Comparison of ENCODE assay signal across 8 cellular contexts in the genomic region with DNA sequence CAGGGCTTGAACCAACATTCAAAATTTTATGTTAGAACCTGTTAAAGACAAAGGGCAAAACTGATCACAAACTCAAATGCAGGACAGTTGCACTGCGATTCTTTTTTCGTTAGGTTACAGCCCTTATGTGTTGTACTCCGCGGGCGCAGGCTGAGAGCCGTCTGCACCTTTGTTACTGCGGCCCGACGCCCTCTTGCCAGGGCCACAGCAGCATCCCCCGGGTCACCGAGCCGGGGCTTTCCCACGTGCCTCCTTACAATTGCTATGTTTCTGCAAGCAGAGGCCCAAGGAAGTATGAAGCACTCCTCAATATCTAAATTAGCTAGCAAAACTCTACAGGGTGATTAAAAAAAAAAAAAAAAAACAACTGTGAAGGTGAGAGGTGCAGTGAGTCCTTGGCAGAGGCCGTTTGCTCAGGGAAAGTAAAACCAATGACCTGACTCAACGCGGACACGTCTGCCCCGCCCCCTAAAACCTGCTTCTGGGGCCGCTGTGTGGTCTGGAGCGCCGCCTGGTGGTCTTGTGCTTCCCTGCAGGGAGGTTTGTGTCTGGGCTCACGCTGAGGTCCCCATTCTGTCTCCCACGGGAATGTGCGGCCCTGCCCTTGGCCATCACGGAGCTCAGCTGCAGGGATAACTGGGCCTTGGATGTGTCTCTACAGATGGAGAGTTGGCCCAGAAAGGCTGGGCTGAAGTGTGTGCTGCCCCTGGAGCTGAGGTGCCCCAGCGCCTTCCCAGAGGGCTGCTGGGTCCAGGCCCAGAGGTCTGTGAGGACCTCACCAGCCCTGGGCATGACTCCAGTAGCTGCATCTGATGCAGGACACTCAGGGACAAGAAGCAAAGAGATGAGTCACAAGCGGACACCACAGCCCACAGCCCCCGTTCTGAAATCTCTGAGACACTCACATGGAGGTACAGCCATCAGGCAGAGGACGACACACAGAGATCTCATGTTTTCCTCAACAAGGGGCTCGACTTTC.
DNase-seq lines count a peak whose midpoint lies in the region; ATAC-seq and TF ChIP-seq lines count a peak whose summit lies in the region.

No MANE protein-coding gene starts in this region.

- BruUV-seq in Panc1 (replicated peaks; lab: Mats Ljungman, UMichigan): no TSS peak

- H3K9me3 Mint-ChIP-seq in CD4-positive, CD25-positive, alpha-beta regulatory T cell: peaks cover 0 to 4% (median 0%) of the 10 kb centered on the region in 7 donors

- POLR2A ChIA-PET in Panc1 (lab: Charles Lee): no interaction called here

- no peaks in the 10 kb centered on the region for H3K36me3 Mint-ChIP-seq in CD4-positive, CD25-positive, alpha-beta regulatory T cell

- H3K9me3 ChIP-seq in CD4-positive, CD25-positive, alpha-beta regulatory T cell (ENCODE audit: control insufficient read depth in 2 of 2, low read length in 2 of 2): no peaks in the 10 kb centered on the region
- no peaks in the 10 kb centered on the region for H3K9me3 ChIP-seq in Panc1 (ENCODE audit: control insufficient read depth, insufficient read depth, low read depth, low read length)

- no peak overlapping the region for H3K27ac ChIP-seq in CD4-positive, CD25-positive, alpha-beta regulatory T cell (ENCODE audit: insufficient read depth, low read length, poor library complexity, severe bottlenecking)
- no peak overlapping the region for H3K27ac ChIP-seq in HL-60 (replicated peaks)
- no peak overlapping the region for H3K27ac ChIP-seq in Panc1 (ENCODE audit: low read length)

- H3K27me3 Mint-ChIP-seq in CD4-positive, CD25-positive, alpha-beta regulatory T cell: peaks cover 25% of the 10 kb centered on the region

- TF ChIP-seq CTCF in HL-60 (IDR thresholded peaks at IDR 0.05; ENCODE audit: insufficient read depth, low read length): peak; percentile 40
- TF ChIP-seq CTCF in Panc1 (IDR thresholded peaks at IDR 0.05): peak; percentile 93

- H3K27me3 ChIP-seq in CD4-positive, CD25-positive, alpha-beta regulatory T cell (ENCODE audit: control insufficient read depth, insufficient read depth, low read length): no peaks in the 10 kb centered on the region
- H3K27me3 ChIP-seq in HL-60 (ENCODE audit: insufficient read depth, poor library complexity, severe bottlenecking): no peaks in the 10 kb centered on the region
- no peaks in the 10 kb centered on the region for H3K27me3 ChIP-seq in Panc1 (ENCODE audit: control insufficient read depth, insufficient read depth, low read length)

- peak overlapping the region in 2 of 3 donors; percentile 78 to 93 for H3K27ac Mint-ChIP-seq in CD4-positive, CD25-positive, alpha-beta regulatory T cell

- intact Hi-C loops in Panc1 (cut with micrococcal nuclease; ENCODE audit: unreplicated experiment): loop anchor here (10.0 kb wide), 1 partner anchor 60 kb away; no protein-coding TSS in a partner anchor

- in situ Hi-C loops in Panc1 (cut with HindIII; ENCODE audit: low pct_unique_long_range_greater_than_20kb, low sequenced_read_pairs): no loop called here

- ATAC-seq in CD4-positive, CD25-positive, alpha-beta regulatory T cell (ENCODE audit: low read depth in 2 of 2): peak; percentile 71 to 85
- ATAC-seq in Panc1 (peak; percentile 92), HG03135 (IDR thresholded peaks at IDR 0.05; ENCODE audit: unreplicated experiment) (no peak), HG02759 (IDR thresholded peaks at IDR 0.05; ENCODE audit: unreplicated experiment) (no peak)

- peaks cover 14% of the 10 kb centered on the region for H3K4me1 ChIP-seq in CD4-positive, CD25-positive, alpha-beta regulatory T cell (ENCODE audit: control insufficient read depth, insufficient read depth, low read length, poor library complexity, severe bottlenecking)
- no peaks in the 10 kb centered on the region for H3K4me1 ChIP-seq in Panc1 (ENCODE audit: control insufficient read depth, insufficient read depth, low read length)

- no peak overlapping the region for H3K4me3 ChIP-seq in CD4-positive, CD25-positive, alpha-beta regulatory T cell (ENCODE audit: low read depth, low read length)
- H3K4me3 ChIP-seq in HL-60 (replicated peaks; ENCODE audit: insufficient read depth, low read length): no peak overlapping the region
- H3K4me3 ChIP-seq in Panc1 (ENCODE audit: low read depth in 2 of 2, low read length in 2 of 2): peak overlapping the region in 1 of 2 experiments; percentile 14; a peak in 1 of 4 replicates

- peak; percentile 64 to 74 (median 64) for DNase-seq in CD4-positive, CD25-positive, alpha-beta regulatory T cell
- DNase-seq in HL-60 (ENCODE audit: low read depth in 1 of 2, low spot score in 1 of 2) (peak; percentile 13 to 57), Panc1 (ENCODE audit: low read depth, low spot score) (peak; percentile 8), inferior parietal cortex (ENCODE audit: extremely low spot score) (peak; percentile 2)
- DNase-seq in activated T-cell treated with anti-CD3 and anti-CD28 coated beads, Interleukin-2, amount 50 U/mL, for 1 hour: peak; percentile 77
- peak; percentile 54 to 61 for DNase-seq in stimulated activated CD8-positive, alpha-beta memory T cell treated with anti-CD3 and anti-CD28 coated beads, Interleukin-4, amount 100 ng/mL, for 1 hour (ENCODE audit: low read depth in 2 of 2, low spot score in 1 of 2)

- peak overlapping the region in 2 of 4 donors; percentile 6 to 27 for H3K4me3 Mint-ChIP-seq in CD4-positive, CD25-positive, alpha-beta regulatory T cell

- no peaks in the 10 kb centered on the region for H3K36me3 ChIP-seq in CD4-positive, CD25-positive, alpha-beta regulatory T cell (ENCODE audit: control insufficient read depth, insufficient read depth, low read length)
- H3K36me3 ChIP-seq in Panc1 (ENCODE audit: control insufficient read depth, insufficient read depth, low read length): no peaks in the 10 kb centered on the region

- H3K4me1 Mint-ChIP-seq in CD4-positive, CD25-positive, alpha-beta regulatory T cell: peaks cover 7 to 26% (median 15%) of the 10 kb centered on the region in 4 donors

- CTCF ChIA-PET in Panc1 (lab: Charles Lee): interaction anchor here (0.5 kb wide), 1 partner anchor 132 kb away, joined by 3 read pairs; no protein-coding TSS in a partner anchor

Comparison
In these comparisons a context has a peak if more than half of its experiments do, and no peak if none do; other contexts are left out.
1. ATAC-seq: peak in CD4-positive, CD25-positive, alpha-beta regulatory T cell (2 of 2) and Panc1 (single experiment); none in HG03135 (single experiment) and HG02759 (single experiment).
2. DNase-seq: peak in every context shown above with its lines; median percentile 77 in activated T-cell treated with anti-CD3 and anti-CD28 coated beads, Interleukin-2, amount 50 U/mL, for 1 hour; 64 in CD4-positive, CD25-positive, alpha-beta regulatory T cell; 58 in stimulated activated CD8-positive, alpha-beta memory T cell treated with anti-CD3 and anti-CD28 coated beads, Interleukin-4, amount 100 ng/mL, for 1 hour; 35 in HL-60; 8 in Panc1; 2 in inferior parietal cortex.